ENCODE assay signal across 1 cellular context in genomic region chr19:7959209-7959608, GRCh38.
TF ChIP-seq lines count a peak whose summit lies in the region.

No MANE protein-coding gene starts in this region.

TF ChIP-seq in GM23338, 12 proteins besides CTCF, POLR2A, EP300 and RAD21 (continued from another document):
- TF ChIP-seq ZNF462 (CRISPR knock-in tag; IDR thresholded peaks at IDR 0.05) (no peak), STAT1 (IDR thresholded peaks at IDR 0.05; ENCODE audit: unreplicated experiment) (no peak), ZNF331 (CRISPR knock-in tag; IDR thresholded peaks at IDR 0.05; ENCODE audit: low read depth) (no peak), CREB1 (CRISPR knock-in tag; IDR thresholded peaks at IDR 0.05; ENCODE audit: low read depth) (no peak), POLR2AphosphoS5 (IDR thresholded peaks at IDR 0.05; ENCODE audit: low read depth) (no peak), JUNB (IDR thresholded peaks at IDR 0.05; ENCODE audit: unreplicated experiment) (no peak), ZNF114 (CRISPR knock-in tag; IDR thresholded peaks at IDR 0.05) (no peak), ETS1 (IDR thresholded peaks at IDR 0.05) (no peak), REST (IDR thresholded peaks at IDR 0.05; ENCODE audit: unreplicated experiment) (no peak)
